In the genomic region with DNA sequence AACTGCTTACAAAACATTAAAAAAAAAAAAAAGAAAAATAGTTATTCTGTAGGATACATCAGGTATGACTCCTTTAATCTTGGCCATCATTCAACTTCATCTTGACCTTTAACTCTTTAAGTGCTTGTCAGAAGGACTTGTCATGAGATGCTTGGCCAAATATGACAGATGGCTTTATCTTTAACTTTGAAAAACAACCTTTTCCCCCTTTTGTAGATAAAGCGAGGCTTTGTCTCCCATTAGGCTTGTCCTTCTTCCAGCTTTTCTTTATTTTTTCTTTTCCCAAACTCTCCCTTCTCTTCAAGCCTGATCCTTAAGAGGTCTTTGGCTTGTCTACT, we compare ENCODE assay signal across 1 cellular context.
A peak's percentile ranks its signal among the peaks of the same experiment; 100 is the strongest.
TF ChIP-seq lines count a peak whose summit lies in the region.

No MANE protein-coding gene starts in this region.

TF ChIP-seq in HEK293, 187 proteins besides CTCF, POLR2A, EP300 and RAD21 (continued from another document):
- TF ChIP-seq, protein P1, sequence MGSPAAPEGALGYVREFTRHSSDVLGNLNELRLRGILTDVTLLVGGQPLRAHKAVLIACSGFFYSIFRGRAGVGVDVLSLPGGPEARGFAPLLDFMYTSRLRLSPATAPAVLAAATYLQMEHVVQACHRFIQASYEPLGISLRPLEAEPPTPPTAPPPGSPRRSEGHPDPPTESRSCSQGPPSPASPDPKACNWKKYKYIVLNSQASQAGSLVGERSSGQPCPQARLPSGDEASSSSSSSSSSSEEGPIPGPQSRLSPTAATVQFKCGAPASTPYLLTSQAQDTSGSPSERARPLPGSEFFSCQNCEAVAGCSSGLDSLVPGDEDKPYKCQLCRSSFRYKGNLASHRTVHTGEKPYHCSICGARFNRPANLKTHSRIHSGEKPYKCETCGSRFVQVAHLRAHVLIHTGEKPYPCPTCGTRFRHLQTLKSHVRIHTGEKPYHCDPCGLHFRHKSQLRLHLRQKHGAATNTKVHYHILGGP (tag by site-specific recombination; IDR thresholded peaks at IDR 0.05), result no peak
- no peak for TF ChIP-seq KLF7 (tag by site-specific recombination; IDR thresholded peaks at IDR 0.05; ENCODE audit: borderline replicate concordance)
- TF ChIP-seq PRDM1 (tag by site-specific recombination; IDR thresholded peaks at IDR 0.05), result peak; percentile 45; the same call in 1 of the 2 replicates
- TF ChIP-seq, protein P2, sequence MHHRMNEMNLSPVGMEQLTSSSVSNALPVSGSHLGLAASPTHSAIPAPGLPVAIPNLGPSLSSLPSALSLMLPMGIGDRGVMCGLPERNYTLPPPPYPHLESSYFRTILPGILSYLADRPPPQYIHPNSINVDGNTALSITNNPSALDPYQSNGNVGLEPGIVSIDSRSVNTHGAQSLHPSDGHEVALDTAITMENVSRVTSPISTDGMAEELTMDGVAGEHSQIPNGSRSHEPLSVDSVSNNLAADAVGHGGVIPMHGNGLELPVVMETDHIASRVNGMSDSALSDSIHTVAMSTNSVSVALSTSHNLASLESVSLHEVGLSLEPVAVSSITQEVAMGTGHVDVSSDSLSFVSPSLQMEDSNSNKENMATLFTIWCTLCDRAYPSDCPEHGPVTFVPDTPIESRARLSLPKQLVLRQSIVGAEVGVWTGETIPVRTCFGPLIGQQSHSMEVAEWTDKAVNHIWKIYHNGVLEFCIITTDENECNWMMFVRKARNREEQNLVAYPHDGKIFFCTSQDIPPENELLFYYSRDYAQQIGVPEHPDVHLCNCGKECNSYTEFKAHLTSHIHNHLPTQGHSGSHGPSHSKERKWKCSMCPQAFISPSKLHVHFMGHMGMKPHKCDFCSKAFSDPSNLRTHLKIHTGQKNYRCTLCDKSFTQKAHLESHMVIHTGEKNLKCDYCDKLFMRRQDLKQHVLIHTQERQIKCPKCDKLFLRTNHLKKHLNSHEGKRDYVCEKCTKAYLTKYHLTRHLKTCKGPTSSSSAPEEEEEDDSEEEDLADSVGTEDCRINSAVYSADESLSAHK (tag by site-specific recombination; IDR thresholded peaks at IDR 0.05), result no peak
- TF ChIP-seq, protein P3, sequence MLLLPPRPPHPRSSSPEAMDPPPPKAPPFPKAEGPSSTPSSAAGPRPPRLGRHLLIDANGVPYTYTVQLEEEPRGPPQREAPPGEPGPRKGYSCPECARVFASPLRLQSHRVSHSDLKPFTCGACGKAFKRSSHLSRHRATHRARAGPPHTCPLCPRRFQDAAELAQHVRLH (tag by site-specific recombination; IDR thresholded peaks at IDR 0.05), result no peak
- no peak for TF ChIP-seq ZNF585B (tag by site-specific recombination; IDR thresholded peaks at IDR 0.05)
- no peak for TF ChIP-seq ZNF398 (tag by site-specific recombination; IDR thresholded peaks at IDR 0.05)
- TF ChIP-seq, protein P4, sequence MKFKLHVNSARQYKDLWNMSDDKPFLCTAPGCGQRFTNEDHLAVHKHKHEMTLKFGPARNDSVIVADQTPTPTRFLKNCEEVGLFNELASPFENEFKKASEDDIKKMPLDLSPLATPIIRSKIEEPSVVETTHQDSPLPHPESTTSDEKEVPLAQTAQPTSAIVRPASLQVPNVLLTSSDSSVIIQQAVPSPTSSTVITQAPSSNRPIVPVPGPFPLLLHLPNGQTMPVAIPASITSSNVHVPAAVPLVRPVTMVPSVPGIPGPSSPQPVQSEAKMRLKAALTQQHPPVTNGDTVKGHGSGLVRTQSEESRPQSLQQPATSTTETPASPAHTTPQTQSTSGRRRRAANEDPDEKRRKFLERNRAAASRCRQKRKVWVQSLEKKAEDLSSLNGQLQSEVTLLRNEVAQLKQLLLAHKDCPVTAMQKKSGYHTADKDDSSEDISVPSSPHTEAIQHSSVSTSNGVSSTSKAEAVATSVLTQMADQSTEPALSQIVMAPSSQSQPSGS (tag by site-specific recombination; IDR thresholded peaks at IDR 0.05; ENCODE audit: low read depth), result no peak
- TF ChIP-seq ZNF843 (tag by site-specific recombination; IDR thresholded peaks at IDR 0.05), result 0 out of 2 replicates have a peak, but pooled peaks have one; percentile 22
- TF ChIP-seq ZNF394 (tag by site-specific recombination; IDR thresholded peaks at IDR 0.05; ENCODE audit: borderline replicate concordance), result no peak; the same call in 1 of the 2 replicates
- 0 out of 2 replicates have a peak, but pooled peaks have one; percentile 10 for TF ChIP-seq ZXDB (tag by site-specific recombination; IDR thresholded peaks at IDR 0.05)
- TF ChIP-seq TCF7L2 (IDR thresholded peaks at IDR 0.05; ENCODE audit: borderline replicate concordance, low read depth, low read length), result 0 out of 2 replicates have a peak, but pooled peaks have one; percentile 10
- no peak for TF ChIP-seq ZBTB20 (tag by site-specific recombination; IDR thresholded peaks at IDR 0.05)
- peak; percentile 88 for TF ChIP-seq PRDM6 (tag by site-specific recombination; IDR thresholded peaks at IDR 0.05)
TF ChIP-seq in HEK293: peak in this region for 6.
